In genomic region chr1:30159015-30159414, GRCh38 we compare ENCODE assay signal across 27 cellular contexts.
"Had no signal": no experiment of that assay in that cellular context is flagged by ENCODE, and none has a peak within 500 bp of the region (broad histone marks: within the 10 kb centered on the region; RNA-seq: fewer than 3 reads in every experiment).

No MANE protein-coding gene starts in this region.

- H3K36me3 ChIP-seq: adrenal gland, breast epithelium, Peyer's patch, SJSA1 had no signal

- H3K9ac ChIP-seq: SK-N-SH had no signal

- DNase-seq: activated CD4-positive, alpha-beta T cell treated with anti-CD3 and anti-CD28 coated beads for 36 hours; activated CD4-positive, alpha-beta T cell treated with anti-CD3 and anti-CD28 coated beads, Interleukin-2, amount 10 ng/mL, durations not matched to agents 7 days and 5 days; activated CD4-positive, alpha-beta T cell treated with anti-CD3 and anti-CD28 coated beads, Interleukin-2, amount 50 U/mL, for 48 hours; activated CD8-positive, alpha-beta T cell treated with anti-CD3 and anti-CD28 coated beads, Interleukin-2, amount 10 ng/mL, durations not matched to agents 7 days and 5 days; activated gamma-delta T cell; activated naive CD4-positive, alpha-beta T cell treated with Interleukin-2 at 50 U/mL for 16 hours; activated T-cell treated with anti-CD3 and anti-CD28 coated beads, Interleukin-2, amount 50 U/mL, for 24 hours; adrenal gland; body of pancreas; NCI-H1092 treated with DMSO at 0.1 percent for 48 hours; NCI-H146; NCI-H187; NCI-H2029 treated with DMSO at 0.1 percent for 48 hours; NCI-H2107; NCI-H2171; NCI-H446; NCI-H82; NK-92 treated with Interleukin-12 subunit alpha and Interleukin-12 subunit beta, amount 100 ng/mL, for 24 hours; PC-3; Peyer's patch; RPMI8226; SHP77 treated with DMSO at 0.1 percent for 48 hours; SK-N-SH had no signal

- H3K4me3 ChIP-seq: adrenal gland, body of pancreas, breast epithelium, Peyer's patch, SJSA1 had no signal

- H3K9me3 ChIP-seq: adrenal gland, body of pancreas, Peyer's patch, SJSA1, SK-N-SH had no signal

- H3K4me1 ChIP-seq: adrenal gland, body of pancreas, breast epithelium, Peyer's patch, SJSA1 had no signal

- H3K4me2 ChIP-seq: SK-N-SH had no signal

- H3K27me3 ChIP-seq: adrenal gland, body of pancreas, breast epithelium, Peyer's patch, SJSA1 had no signal

- H3K27ac ChIP-seq: adrenal gland, body of pancreas, breast epithelium, Peyer's patch, SJSA1 had no signal

- FAIRE-seq: astrocyte, TTC549 had no signal
